In genomic region chr2:224986479-224986878, GRCh38 we compare ENCODE assay signal across 24 cellular contexts. TPM values are rescaled to one million over a fixed set of nuclear protein-coding genes. Genes with fewer than 3 reads are reported as not detected.
DNase-seq lines count a peak whose midpoint lies in the region; ATAC-seq and TF ChIP-seq lines count a peak whose summit lies in the region.
"Had no signal": no experiment of that assay in that cellular context is flagged by ENCODE, and none has a peak within 500 bp of the region (broad histone marks: within the 10 kb centered on the region; RNA-seq: fewer than 3 reads in every experiment).

No MANE protein-coding gene starts in this region.

- DNase-seq in SKM-1 (lab: John Stamatoyannopoulos, UW; ENCODE audit: unreplicated experiment) (peak; percentile 5), SKM-1 treated with dmso at 0.1 percent for 144 hours (lab: John Stamatoyannopoulos, UW; ENCODE audit: unreplicated experiment) (no peak), HFFc6 (no peak), natural killer cell (no peak), NCI-H2029 treated with DMSO at 0.1 percent for 48 hours (lab: John Stamatoyannopoulos, UW) (no peak), dorsolateral prefrontal cortex (no peak)
- DNase-seq in activated T-helper 2 cell treated with anti-CD3 and anti-CD28 coated beads, Interferon-gamma antibody, Interleukin-2, Interleukin-4, amounts not matched to agents 10 μg/mL and 5 μg/mL and 100 μg/mL, durations not matched to agents 14 hours and 24 hours and 36 hours (ENCODE audit: low spot score): no peak
- DNase-seq: activated effector memory CD4-positive, alpha-beta T cell treated with Interleukin-2 at 50 U/mL for 16 hours; AML-193; aorta; Caco-2; DND-41; heart left ventricle; left cardiac atrium; NCI-H1105 treated with DMSO at 0.1 percent for 48 hours; NCI-H2107; NCI-H510A; ovary; stimulated activated CD4-positive, alpha-beta T cell treated with anti-CD3 and anti-CD28 coated beads, Interleukin-4, amount 100 ng/mL, for 4 hours; T-helper 9 cell; upper lobe of left lung had no signal

- H3K27me3 ChIP-seq in dorsolateral prefrontal cortex: peaks cover 0 to 5% (median 0%) of the 10 kb centered on the region in 45 donors
- H3K27me3 ChIP-seq: heart left ventricle, ovary, right atrium auricular region, upper lobe of left lung had no signal

- H3K36me3 Mint-ChIP-seq in HFFc6 (ENCODE audit: low read depth) (peaks cover 56% of the 10 kb centered on the region), natural killer cell (no peaks in the 10 kb centered on the region)
- H3K36me3 Mint-ChIP-seq in activated T-helper 2 cell treated with anti-CD3 and anti-CD28 coated beads, Interferon-gamma antibody, Interleukin-2, Interleukin-4, amounts not matched to agents 10 μg/mL and 5 μg/mL and 100 μg/mL, durations not matched to agents 14 hours and 24 hours and 36 hours (ENCODE audit: low read depth): peaks cover 70% of the 10 kb centered on the region

- H3K4me3 ChIP-seq in dorsolateral prefrontal cortex: no peak overlapping the region
- H3K4me3 ChIP-seq: heart left ventricle, ovary, right atrium auricular region, upper lobe of left lung had no signal

- intact Hi-C loops in activated T-helper 2 cell treated with anti-CD3 and anti-CD28 coated beads, Interferon-gamma antibody, Interleukin-2, Interleukin-4, amounts not matched to agents 10 μg/mL and 5 μg/mL and 100 μg/mL, durations not matched to agents 14 hours and 24 hours and 36 hours (cut with micrococcal nuclease): no loop called here
- intact Hi-C loops in natural killer cell (cut with micrococcal nuclease) (loop anchor here (2.0 kb wide), 1 partner anchor 16 kb away; no protein-coding TSS in a partner anchor), dorsolateral prefrontal cortex (cut with DNase I) (loop anchor here in 1 of 2 donors (10.0 kb wide), 1 partner anchor 202 kb away; no protein-coding TSS in a partner anchor)

- ATAC-seq in natural killer cell (peak; percentile 51 to 64 (median 63)), HG02973 (IDR thresholded peaks at IDR 0.05; ENCODE audit: unreplicated experiment) (no peak)
- ATAC-seq: heart left ventricle, left cardiac atrium had no signal

- H3K27ac ChIP-seq in dorsolateral prefrontal cortex: peak overlapping the region in 5 of 59 donors; percentile 5 to 87 (median 49)
- H3K27ac ChIP-seq: epithelial cell of prostate, heart left ventricle, ovary, right atrium auricular region, upper lobe of left lung had no signal

- H3K9me3 Mint-ChIP-seq in HFFc6 (no peaks in the 10 kb centered on the region), natural killer cell (no peaks in the 10 kb centered on the region)
- no peaks in the 10 kb centered on the region for H3K9me3 Mint-ChIP-seq in activated T-helper 2 cell treated with anti-CD3 and anti-CD28 coated beads, Interferon-gamma antibody, Interleukin-2, Interleukin-4, amounts not matched to agents 10 μg/mL and 5 μg/mL and 100 μg/mL, durations not matched to agents 14 hours and 24 hours and 36 hours

- H3K4me3 Mint-ChIP-seq in HFFc6 (no peak overlapping the region), natural killer cell (peak overlapping the region; percentile 52)
- H3K4me3 Mint-ChIP-seq in activated T-helper 2 cell treated with anti-CD3 and anti-CD28 coated beads, Interferon-gamma antibody, Interleukin-2, Interleukin-4, amounts not matched to agents 10 μg/mL and 5 μg/mL and 100 μg/mL, durations not matched to agents 14 hours and 24 hours and 36 hours (ENCODE audit: low read depth): no peak overlapping the region

- H3K27ac Mint-ChIP-seq in HFFc6 (peak overlapping the region; percentile 18; the same call in 1 of the 2 replicates), natural killer cell (peak overlapping the region; percentile 4 to 93)
- H3K27ac Mint-ChIP-seq in activated T-helper 2 cell treated with anti-CD3 and anti-CD28 coated beads, Interferon-gamma antibody, Interleukin-2, Interleukin-4, amounts not matched to agents 10 μg/mL and 5 μg/mL and 100 μg/mL, durations not matched to agents 14 hours and 24 hours and 36 hours: peak overlapping the region; percentile 6

- H3K27me3 Mint-ChIP-seq in HFFc6 (ENCODE audit: insufficient read depth) (peaks cover 2% of the 10 kb centered on the region; the same call in 1 of the 2 replicates), natural killer cell (ENCODE audit: low read depth in 2 of 2) (no peaks in the 10 kb centered on the region)
- no peaks in the 10 kb centered on the region for H3K27me3 Mint-ChIP-seq in activated T-helper 2 cell treated with anti-CD3 and anti-CD28 coated beads, Interferon-gamma antibody, Interleukin-2, Interleukin-4, amounts not matched to agents 10 μg/mL and 5 μg/mL and 100 μg/mL, durations not matched to agents 14 hours and 24 hours and 36 hours (ENCODE audit: low read depth)

- H3K4me1 Mint-ChIP-seq in HFFc6 (ENCODE audit: low read depth) (peaks cover 96% of the 10 kb centered on the region), natural killer cell (peaks cover 78 to 89% of the 10 kb centered on the region in 2 donors)
- H3K4me1 Mint-ChIP-seq in activated T-helper 2 cell treated with anti-CD3 and anti-CD28 coated beads, Interferon-gamma antibody, Interleukin-2, Interleukin-4, amounts not matched to agents 10 μg/mL and 5 μg/mL and 100 μg/mL, durations not matched to agents 14 hours and 24 hours and 36 hours (ENCODE audit: low read depth): peaks cover 83% of the 10 kb centered on the region

- TF ChIP-seq CTCF in HFFc6 (IDR thresholded peaks at IDR 0.05): no peak
- no peak for TF ChIP-seq CTCF in natural killer cell (IDR thresholded peaks at IDR 0.05)
- TF ChIP-seq CTCF in dorsolateral prefrontal cortex (IDR thresholded peaks at IDR 0.05 in 54 of 56, conservative IDR thresholded peaks at IDR 0.05 in 2 of 56; ENCODE audit: low read depth in 1 of 56, partially characterized antibody in 56 of 56): no peak

RNA-seq across cellular contexts. Expression of gene DOCK10, which starts 55.8 kb away (rescaled TPM):
- total RNA-seq in HFFc6 (2021; fragmentation: NEBNext Ultra II Directional; extraction: Animal tissue kit (Norgen Biotek cat#: 25700)): 10 to 100 TPM; 61.1 to 78.8 (median 75.8) TPM
- total RNA-seq in activated T-helper 2 cell treated with anti-CD3 and anti-CD28 coated beads, Interferon-gamma antibody, Interleukin-2, Interleukin-4, amounts not matched to agents 10 μg/mL and 5 μg/mL and 100 μg/mL, durations not matched to agents 14 hours and 24 hours and 36 hours: 100 and 107 TPM in 2 replicates
- total RNA-seq in natural killer cell: 100 to 1,000 TPM; 181 to 213 (median 182) TPM
- total RNA-seq in dorsolateral prefrontal cortex: 100 to 1,000 TPM in 48 of 120 experiments, 10 to 100 TPM in 72; 24.3 to 264 (median 89.2) TPM
- total RNA-seq: Caco-2 had no signal
